In the genomic region with DNA sequence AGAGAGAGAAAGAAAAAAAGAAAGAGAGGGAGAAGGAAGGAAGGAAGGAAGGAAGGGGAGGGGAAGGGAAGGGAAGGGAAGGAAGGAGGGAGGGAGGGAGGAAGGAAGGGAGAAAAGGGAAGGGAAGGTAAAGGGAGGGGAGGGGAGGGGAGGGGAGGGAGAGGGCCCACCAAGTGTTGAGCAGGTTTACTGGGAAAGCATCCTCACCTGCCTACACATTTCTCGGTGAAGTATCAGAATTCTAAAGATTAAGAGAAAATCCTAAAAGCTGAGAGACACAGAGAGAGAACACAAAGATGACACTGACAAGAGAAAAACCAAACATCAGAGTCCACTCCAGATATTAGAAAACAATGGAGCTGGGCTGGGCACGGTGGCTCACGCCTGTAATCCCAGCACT, we compare ENCODE assay signal across 37 cellular contexts. TPM values are rescaled to one million over a fixed set of nuclear protein-coding genes. Genes with fewer than 3 reads are reported as not detected.
"Had no signal": no experiment of that assay in that cellular context is flagged by ENCODE, and none has a peak within 500 bp of the region (broad histone marks: within the 10 kb centered on the region; RNA-seq: fewer than 3 reads in every experiment).

No MANE protein-coding gene starts in this region.

- ATAC-seq: activated CD8-positive, alpha-beta T cell treated with anti-CD3 and anti-CD28 coated beads for 36 hours; activated naive CD4-positive, alpha-beta T cell treated with anti-CD3 and anti-CD28 coated beads, Interleukin-2, amount 50 U/mL, for 72 hours; activated T-cell treated with anti-CD3 and anti-CD28 coated beads, Interleukin-2, amount 50 U/mL, for 4 hours; activated T-helper 17 cell treated with anti-CD3 and anti-CD28 coated beads, Interleukin-2, amount 50 U/mL, for 72 hours; body of pancreas had no signal

- H3K27ac Mint-ChIP-seq: activated B cell treated with CpG ODN at 0.5 μM for 24 hours; activated CD4-positive, alpha-beta memory T cell treated with anti-CD3 and anti-CD28 coated beads for 36 hours; activated CD8-positive, alpha-beta T cell treated with anti-CD3 and anti-CD28 coated beads for 36 hours; activated naive CD4-positive, alpha-beta T cell treated with anti-CD3 and anti-CD28 coated beads for 36 hours; activated naive CD4-positive, alpha-beta T cell treated with anti-CD3 and anti-CD28 coated beads, Interleukin-2, amount 50 U/mL, for 72 hours; activated naive CD8-positive, alpha-beta T cell treated with anti-CD3 and anti-CD28 coated beads for 36 hours; activated T-helper 1 cell treated with anti-CD3 and anti-CD28 coated beads, Interleukin-12 subunit alpha, Interleukin-12 subunit beta, Interleukin-2, Interleukin-4 antibody, amounts not matched to agents 30 ng/mL and 10 ng/mL and 1 ng/mL, durations not matched to agents 14 hours and 24 hours and 36 hours; activated T-helper 17 cell treated with anti-CD3 and anti-CD28 coated beads, Interleukin-2, amount 50 U/mL, for 72 hours; T-helper 1 cell treated with Interleukin-12 subunit alpha and Interleukin-12 subunit beta and Interleukin-4 antibody, amounts not matched to agents 30 μg/mL and 1 μg/mL, for 36 hours; T-helper 2 cell treated with Interferon-gamma antibody and Interleukin-4, amounts not matched to agents 5 μg/mL and 100 μg/mL, for 36 hours had no signal

- H3K4me3 ChIP-seq: adrenal gland, body of pancreas, breast epithelium had no signal

- H3K9me3 Mint-ChIP-seq: activated CD4-positive, alpha-beta memory T cell treated with anti-CD3 and anti-CD28 coated beads for 36 hours; activated CD8-positive, alpha-beta T cell treated with anti-CD3 and anti-CD28 coated beads for 36 hours; activated naive CD4-positive, alpha-beta T cell treated with anti-CD3 and anti-CD28 coated beads for 36 hours; activated naive CD4-positive, alpha-beta T cell treated with anti-CD3 and anti-CD28 coated beads, Interleukin-2, amount 50 U/mL, for 72 hours; activated T-cell treated with anti-CD3 and anti-CD28 coated beads, Interleukin-2, amount 50 U/mL, for 4 hours; activated T-helper 1 cell treated with anti-CD3 and anti-CD28 coated beads, Interleukin-12 subunit alpha, Interleukin-12 subunit beta, Interleukin-2, Interleukin-4 antibody, amounts not matched to agents 30 ng/mL and 10 ng/mL and 1 ng/mL, durations not matched to agents 14 hours and 24 hours and 36 hours; activated T-helper 17 cell treated with anti-CD3 and anti-CD28 coated beads, Interleukin-2, amount 50 U/mL, for 72 hours; T-helper 2 cell treated with Interferon-gamma antibody and Interleukin-4, amounts not matched to agents 5 μg/mL and 100 μg/mL, for 36 hours had no signal

- H3K4me3 Mint-ChIP-seq: activated B cell treated with CpG ODN at 0.5 μM for 24 hours; activated CD4-positive, alpha-beta memory T cell treated with anti-CD3 and anti-CD28 coated beads for 36 hours; activated CD8-positive, alpha-beta T cell treated with anti-CD3 and anti-CD28 coated beads for 36 hours; activated naive CD4-positive, alpha-beta T cell treated with anti-CD3 and anti-CD28 coated beads for 36 hours; activated naive CD8-positive, alpha-beta T cell treated with anti-CD3 and anti-CD28 coated beads for 36 hours; activated T-cell treated with anti-CD3 and anti-CD28 coated beads, Interleukin-2, amount 50 U/mL, for 4 hours; activated T-helper 1 cell treated with anti-CD3 and anti-CD28 coated beads, Interleukin-12 subunit alpha, Interleukin-12 subunit beta, Interleukin-2, Interleukin-4 antibody, amounts not matched to agents 30 ng/mL and 10 ng/mL and 1 ng/mL, durations not matched to agents 14 hours and 24 hours and 36 hours; activated T-helper 17 cell treated with anti-CD3 and anti-CD28 coated beads, Interleukin-2, amount 50 U/mL, for 72 hours; T-helper 1 cell treated with Interleukin-12 subunit alpha and Interleukin-12 subunit beta and Interleukin-4 antibody, amounts not matched to agents 30 μg/mL and 1 μg/mL, for 36 hours; T-helper 2 cell treated with Interferon-gamma antibody and Interleukin-4, amounts not matched to agents 5 μg/mL and 100 μg/mL, for 36 hours had no signal

- H3K27ac ChIP-seq: adrenal gland, body of pancreas, brain microvascular endothelial cell, breast epithelium, VCaP had no signal

- H3K9me3 ChIP-seq: adrenal gland, body of pancreas, breast epithelium had no signal

- H3K27me3 Mint-ChIP-seq: activated CD4-positive, alpha-beta memory T cell treated with anti-CD3 and anti-CD28 coated beads for 36 hours; activated CD8-positive, alpha-beta T cell treated with anti-CD3 and anti-CD28 coated beads for 36 hours; activated naive CD8-positive, alpha-beta T cell treated with anti-CD3 and anti-CD28 coated beads for 36 hours; activated T-helper 17 cell treated with anti-CD3 and anti-CD28 coated beads, Interleukin-2, amount 50 U/mL, for 72 hours had no signal

- H3K36me3 ChIP-seq: adrenal gland, brain microvascular endothelial cell, breast epithelium had no signal

- DNase-seq: activated B cell treated with CpG ODN at 0.5 μM for 24 hours; activated CD4-positive, alpha-beta memory T cell treated with anti-CD3 and anti-CD28 coated beads for 36 hours; activated CD4-positive, alpha-beta T cell treated with anti-CD3 and anti-CD28 coated beads for 48 hours; activated CD4-positive, alpha-beta T cell treated with anti-CD3 and anti-CD28 coated beads, Interleukin-2, amount 50 U/mL, for 1 hour; activated CD4-positive, alpha-beta T cell treated with anti-CD3 and anti-CD28 coated beads, Interleukin-2, amount 50 U/mL, for 4 hours; activated CD4-positive, CD25-positive, alpha-beta regulatory T cell treated with anti-CD3 and anti-CD28 coated beads, Interleukin-2, amount 50 U/mL, for 72 hours; activated CD8-positive, alpha-beta memory T cell treated with anti-CD3 and anti-CD28 coated beads, Interleukin-2, amount 50 U/mL, for 4 hours; activated CD8-positive, alpha-beta T cell treated with anti-CD3 and anti-CD28 coated beads for 36 hours; activated effector memory CD4-positive, alpha-beta T cell treated with anti-CD3 and anti-CD28 coated beads, Interleukin-2, amount 50 U/mL, for 16 hours; activated gamma-delta T cell treated with Interleukin-2 at 50 U/mL for 16 hours; activated naive CD4-positive, alpha-beta T cell; activated naive CD4-positive, alpha-beta T cell treated with anti-CD3 and anti-CD28 coated beads for 36 hours; activated naive CD4-positive, alpha-beta T cell treated with anti-CD3 and anti-CD28 coated beads, Interleukin-2, amount 50 U/mL, for 16 hours; activated naive CD8-positive, alpha-beta T cell treated with anti-CD3 and anti-CD28 coated beads for 36 hours; activated T-cell treated with anti-CD3 and anti-CD28 coated beads for 4 hours; activated T-cell treated with anti-CD3 and anti-CD28 coated beads, Interleukin-2, amount 50 U/mL, for 1 hour; activated T-cell treated with anti-CD3 and anti-CD28 coated beads, Interleukin-2, amount 50 U/mL, for 4 hours; amniotic stem cell; aorta; body of pancreas; brain microvascular endothelial cell; central memory CD4-positive, alpha-beta T cell; SW 1271; T-helper 1 cell; T-helper 2 cell; T-helper 9 cell had no signal

- FAIRE-seq: astrocyte, TTC549 had no signal

- H3K27me3 ChIP-seq: adrenal gland, body of pancreas, brain microvascular endothelial cell, breast epithelium had no signal

- H3K4me1 ChIP-seq: adrenal gland, body of pancreas, breast epithelium had no signal

- H3K36me3 Mint-ChIP-seq: activated CD4-positive, alpha-beta memory T cell treated with anti-CD3 and anti-CD28 coated beads for 36 hours; activated naive CD4-positive, alpha-beta T cell treated with anti-CD3 and anti-CD28 coated beads, Interleukin-2, amount 50 U/mL, for 72 hours; activated naive CD8-positive, alpha-beta T cell treated with anti-CD3 and anti-CD28 coated beads for 36 hours had no signal

RNA-seq across cellular contexts. Expression of a gene that starts 13.0 kb away (rescaled TPM):
- total RNA-seq: activated B cell treated with CpG ODN at 0.5 μM for 24 hours; activated naive CD4-positive, alpha-beta T cell treated with anti-CD3 and anti-CD28 coated beads for 36 hours; activated naive CD8-positive, alpha-beta T cell treated with anti-CD3 and anti-CD28 coated beads for 36 hours; activated T-cell treated with anti-CD3 and anti-CD28 coated beads, Interleukin-2, amount 50 U/mL, for 4 hours; adrenal gland; astrocyte; body of pancreas; breast epithelium; cerebellum had no signal
- polyA plus RNA-seq: aorta had no signal

RNA-seq across cellular contexts. Expression of a gene that starts 26.0 kb away (rescaled TPM):
- total RNA-seq: body of pancreas had no signal
